Comparison of ENCODE assay signal across 1 cellular context in the genomic region with DNA sequence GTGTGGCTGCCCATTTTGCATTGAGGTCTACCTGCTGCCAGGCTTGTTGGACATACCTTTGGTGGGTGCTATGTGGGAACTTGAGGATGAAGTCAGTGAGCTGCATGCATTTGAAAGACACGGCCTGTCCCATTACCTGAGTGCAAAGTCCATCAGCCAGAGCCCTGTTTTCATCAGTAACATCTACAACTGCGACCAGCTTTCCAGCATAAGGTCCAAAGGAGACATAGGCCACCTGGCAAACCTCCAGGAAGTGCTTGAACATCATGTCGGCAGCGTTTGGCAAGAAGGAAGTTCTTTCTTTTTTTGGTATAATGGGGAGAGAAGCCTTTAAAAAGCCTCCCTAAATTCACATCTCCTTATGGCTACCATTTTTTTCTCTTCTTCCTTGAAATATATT.
TF ChIP-seq lines count a peak whose summit lies in the region.

No MANE protein-coding gene starts in this region.

TF ChIP-seq in liver, 16 proteins besides CTCF, POLR2A, EP300 and RAD21 (continued from another document):
- TF ChIP-seq, protein P1, sequence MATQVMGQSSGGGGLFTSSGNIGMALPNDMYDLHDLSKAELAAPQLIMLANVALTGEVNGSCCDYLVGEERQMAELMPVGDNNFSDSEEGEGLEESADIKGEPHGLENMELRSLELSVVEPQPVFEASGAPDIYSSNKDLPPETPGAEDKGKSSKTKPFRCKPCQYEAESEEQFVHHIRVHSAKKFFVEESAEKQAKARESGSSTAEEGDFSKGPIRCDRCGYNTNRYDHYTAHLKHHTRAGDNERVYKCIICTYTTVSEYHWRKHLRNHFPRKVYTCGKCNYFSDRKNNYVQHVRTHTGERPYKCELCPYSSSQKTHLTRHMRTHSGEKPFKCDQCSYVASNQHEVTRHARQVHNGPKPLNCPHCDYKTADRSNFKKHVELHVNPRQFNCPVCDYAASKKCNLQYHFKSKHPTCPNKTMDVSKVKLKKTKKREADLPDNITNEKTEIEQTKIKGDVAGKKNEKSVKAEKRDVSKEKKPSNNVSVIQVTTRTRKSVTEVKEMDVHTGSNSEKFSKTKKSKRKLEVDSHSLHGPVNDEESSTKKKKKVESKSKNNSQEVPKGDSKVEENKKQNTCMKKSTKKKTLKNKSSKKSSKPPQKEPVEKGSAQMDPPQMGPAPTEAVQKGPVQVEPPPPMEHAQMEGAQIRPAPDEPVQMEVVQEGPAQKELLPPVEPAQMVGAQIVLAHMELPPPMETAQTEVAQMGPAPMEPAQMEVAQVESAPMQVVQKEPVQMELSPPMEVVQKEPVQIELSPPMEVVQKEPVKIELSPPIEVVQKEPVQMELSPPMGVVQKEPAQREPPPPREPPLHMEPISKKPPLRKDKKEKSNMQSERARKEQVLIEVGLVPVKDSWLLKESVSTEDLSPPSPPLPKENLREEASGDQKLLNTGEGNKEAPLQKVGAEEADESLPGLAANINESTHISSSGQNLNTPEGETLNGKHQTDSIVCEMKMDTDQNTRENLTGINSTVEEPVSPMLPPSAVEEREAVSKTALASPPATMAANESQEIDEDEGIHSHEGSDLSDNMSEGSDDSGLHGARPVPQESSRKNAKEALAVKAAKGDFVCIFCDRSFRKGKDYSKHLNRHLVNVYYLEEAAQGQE (IDR thresholded peaks at IDR 0.05), result peak; percentile 77
- TF ChIP-seq, protein P2, sequence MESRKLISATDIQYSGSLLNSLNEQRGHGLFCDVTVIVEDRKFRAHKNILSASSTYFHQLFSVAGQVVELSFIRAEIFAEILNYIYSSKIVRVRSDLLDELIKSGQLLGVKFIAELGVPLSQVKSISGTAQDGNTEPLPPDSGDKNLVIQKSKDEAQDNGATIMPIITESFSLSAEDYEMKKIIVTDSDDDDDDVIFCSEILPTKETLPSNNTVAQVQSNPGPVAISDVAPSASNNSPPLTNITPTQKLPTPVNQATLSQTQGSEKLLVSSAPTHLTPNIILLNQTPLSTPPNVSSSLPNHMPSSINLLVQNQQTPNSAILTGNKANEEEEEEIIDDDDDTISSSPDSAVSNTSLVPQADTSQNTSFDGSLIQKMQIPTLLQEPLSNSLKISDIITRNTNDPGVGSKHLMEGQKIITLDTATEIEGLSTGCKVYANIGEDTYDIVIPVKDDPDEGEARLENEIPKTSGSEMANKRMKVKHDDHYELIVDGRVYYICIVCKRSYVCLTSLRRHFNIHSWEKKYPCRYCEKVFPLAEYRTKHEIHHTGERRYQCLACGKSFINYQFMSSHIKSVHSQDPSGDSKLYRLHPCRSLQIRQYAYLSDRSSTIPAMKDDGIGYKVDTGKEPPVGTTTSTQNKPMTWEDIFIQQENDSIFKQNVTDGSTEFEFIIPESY (IDR thresholded peaks at IDR 0.05), result peak; percentile 78
- TF ChIP-seq EGR1 (IDR thresholded peaks at IDR 0.05; ENCODE audit: low read depth in 2 of 2) (no peak), RXRA (IDR thresholded peaks at IDR 0.05) (peak; percentile 72 to 76), FOXA1 (IDR thresholded peaks at IDR 0.05) (no peak), NR2F2 (IDR thresholded peaks at IDR 0.05) (no peak), FOXA2 (IDR thresholded peaks at IDR 0.05) (peak; percentile 25), GABPA (IDR thresholded peaks at IDR 0.05 in 1 of 2, conservative IDR thresholded peaks at IDR 0.05 in 1 of 2) (no peak), SP1 (IDR thresholded peaks at IDR 0.05) (peak; percentile 97), JUND (IDR thresholded peaks at IDR 0.05) (peak; percentile 31 to 74), HNF4A (conservative IDR thresholded peaks at IDR 0.05) (peak; percentile 99)
- TF ChIP-seq, protein P3, sequence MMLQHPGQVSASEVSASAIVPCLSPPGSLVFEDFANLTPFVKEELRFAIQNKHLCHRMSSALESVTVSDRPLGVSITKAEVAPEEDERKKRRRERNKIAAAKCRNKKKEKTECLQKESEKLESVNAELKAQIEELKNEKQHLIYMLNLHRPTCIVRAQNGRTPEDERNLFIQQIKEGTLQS (IDR thresholded peaks at IDR 0.05), result peak; percentile 21
- TF ChIP-seq, protein P4, sequence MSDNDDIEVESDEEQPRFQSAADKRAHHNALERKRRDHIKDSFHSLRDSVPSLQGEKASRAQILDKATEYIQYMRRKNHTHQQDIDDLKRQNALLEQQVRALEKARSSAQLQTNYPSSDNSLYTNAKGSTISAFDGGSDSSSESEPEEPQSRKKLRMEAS (IDR thresholded peaks at IDR 0.05), result peak; percentile 65
